In genomic region chr15:42359990-42360389, GRCh38 we compare ENCODE assay signal across 23 cellular contexts.
"Had no signal": no experiment of that assay in that cellular context is flagged by ENCODE, and none has a peak within 500 bp of the region (broad histone marks: within the 10 kb centered on the region; RNA-seq: fewer than 3 reads in every experiment).

No MANE protein-coding gene starts in this region.

- DNase-seq: activated B cell treated with CpG ODN at 0.5 μM for 24 hours; activated CD4-positive, alpha-beta memory T cell treated with anti-CD3 and anti-CD28 coated beads for 36 hours; activated CD4-positive, alpha-beta T cell treated with anti-CD3 and anti-CD28 coated beads, Interleukin-2, amount 10 ng/mL, durations not matched to agents 7 days and 5 days; activated gamma-delta T cell; activated naive CD4-positive, alpha-beta T cell treated with anti-CD3 and anti-CD28 coated beads for 36 hours; activated T-cell treated with anti-CD3 and anti-CD28 coated beads for 4 hours; activated T-cell treated with anti-CD3 and anti-CD28 coated beads, Interleukin-2, amount 50 U/mL, for 48 hours; amygdala; MG63; NCI-H1092 treated with DMSO at 0.1 percent for 48 hours; NCI-H1417 treated with DMSO at 0.1 percent for 48 hours; NCI-H1694; NCI-H2029 treated with DMSO at 0.1 percent for 48 hours; NCI-H446; NCI-H524; Peyer's patch; SHP77 treated with DMSO at 0.1 percent for 48 hours had no signal

- H3K27me3 Mint-ChIP-seq: activated B cell treated with CpG ODN at 0.5 μM for 24 hours; activated CD4-positive, alpha-beta memory T cell treated with anti-CD3 and anti-CD28 coated beads for 36 hours; activated CD4-positive, alpha-beta T cell treated with anti-CD3 and anti-CD28 coated beads, Interleukin-2, amount 10 ng/mL, durations not matched to agents 7 days and 5 days; activated naive CD8-positive, alpha-beta T cell; activated T-helper 17 cell treated with anti-CD3 and anti-CD28 coated beads, Interleukin-2, amount 50 U/mL, for 72 hours; brain had no signal

- H3K4me3 ChIP-seq: MG63, Peyer's patch had no signal

- H3K27ac Mint-ChIP-seq: activated B cell treated with CpG ODN at 0.5 μM for 24 hours; activated CD4-positive, alpha-beta memory T cell treated with anti-CD3 and anti-CD28 coated beads for 36 hours; activated CD4-positive, alpha-beta T cell treated with anti-CD3 and anti-CD28 coated beads, Interleukin-2, amount 10 ng/mL, durations not matched to agents 7 days and 5 days; activated naive CD4-positive, alpha-beta T cell treated with anti-CD3 and anti-CD28 coated beads for 36 hours; activated naive CD8-positive, alpha-beta T cell; activated T-helper 17 cell treated with anti-CD3 and anti-CD28 coated beads, Interleukin-2, amount 50 U/mL, for 72 hours; T-helper 1 cell treated with Interleukin-12 subunit alpha and Interleukin-12 subunit beta and Interleukin-4 antibody, amounts not matched to agents 30 μg/mL and 1 μg/mL, for 36 hours had no signal

- ATAC-seq: activated T-helper 17 cell treated with anti-CD3 and anti-CD28 coated beads, Interleukin-2, amount 50 U/mL, for 72 hours had no signal

- H3K9me3 Mint-ChIP-seq: activated B cell treated with CpG ODN at 0.5 μM for 24 hours; activated CD4-positive, alpha-beta memory T cell treated with anti-CD3 and anti-CD28 coated beads for 36 hours; activated CD4-positive, alpha-beta T cell treated with anti-CD3 and anti-CD28 coated beads, Interleukin-2, amount 10 ng/mL, durations not matched to agents 7 days and 5 days; activated naive CD4-positive, alpha-beta T cell treated with anti-CD3 and anti-CD28 coated beads for 36 hours; activated T-helper 17 cell treated with anti-CD3 and anti-CD28 coated beads, Interleukin-2, amount 50 U/mL, for 72 hours; brain; T-helper 1 cell treated with Interleukin-12 subunit alpha and Interleukin-12 subunit beta and Interleukin-4 antibody, amounts not matched to agents 30 μg/mL and 1 μg/mL, for 36 hours had no signal

- H3K4me3 Mint-ChIP-seq: activated B cell treated with CpG ODN at 0.5 μM for 24 hours; activated CD4-positive, alpha-beta memory T cell treated with anti-CD3 and anti-CD28 coated beads for 36 hours; activated CD4-positive, alpha-beta T cell treated with anti-CD3 and anti-CD28 coated beads, Interleukin-2, amount 10 ng/mL, durations not matched to agents 7 days and 5 days; activated naive CD4-positive, alpha-beta T cell treated with anti-CD3 and anti-CD28 coated beads for 36 hours; activated naive CD8-positive, alpha-beta T cell; activated T-helper 17 cell treated with anti-CD3 and anti-CD28 coated beads, Interleukin-2, amount 50 U/mL, for 72 hours; T-helper 1 cell treated with Interleukin-12 subunit alpha and Interleukin-12 subunit beta and Interleukin-4 antibody, amounts not matched to agents 30 μg/mL and 1 μg/mL, for 36 hours had no signal

- H3K4me1 Mint-ChIP-seq: activated B cell treated with CpG ODN at 0.5 μM for 24 hours; activated CD4-positive, alpha-beta T cell treated with anti-CD3 and anti-CD28 coated beads, Interleukin-2, amount 10 ng/mL, durations not matched to agents 7 days and 5 days; activated T-helper 17 cell treated with anti-CD3 and anti-CD28 coated beads, Interleukin-2, amount 50 U/mL, for 72 hours; brain had no signal

- H3K36me3 ChIP-seq: MG63, Peyer's patch had no signal

- H3K36me3 Mint-ChIP-seq: activated CD4-positive, alpha-beta memory T cell treated with anti-CD3 and anti-CD28 coated beads for 36 hours; brain had no signal

- H3K27ac ChIP-seq: KMS-11, Peyer's patch, RWPE1 had no signal

- H3K4me1 ChIP-seq: Peyer's patch had no signal

- H3K9me3 ChIP-seq: MG63, Peyer's patch had no signal

- H3K27me3 ChIP-seq: MG63, Peyer's patch had no signal
